Comparison of ENCODE assay signal across 13 cellular contexts in the genomic region with DNA sequence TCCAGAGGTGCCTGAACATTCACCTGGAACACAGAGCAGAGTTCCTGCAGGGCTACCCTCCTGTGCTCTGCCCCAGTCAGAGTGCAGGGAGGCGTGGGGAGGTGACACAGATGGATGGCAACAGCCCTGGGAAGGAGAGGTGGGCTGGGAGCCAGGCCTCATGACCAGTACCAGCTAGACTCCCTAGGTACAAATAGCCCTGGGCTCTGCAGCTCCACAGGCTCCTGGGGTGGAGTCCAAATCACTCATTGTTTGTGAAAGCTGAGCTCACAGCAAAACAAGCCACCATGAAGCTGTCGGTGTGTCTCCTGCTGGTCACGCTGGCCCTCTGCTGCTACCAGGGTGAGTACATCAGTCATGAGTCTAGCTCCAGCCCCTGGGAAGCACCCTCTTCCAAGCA. TPM values are rescaled to one million over a fixed set of nuclear protein-coding genes. Genes with fewer than 3 reads are reported as not detected.
DNase-seq lines count a peak whose midpoint lies in the region; ATAC-seq and TF ChIP-seq lines count a peak whose summit lies in the region.
"Had no signal": no experiment of that assay in that cellular context is flagged by ENCODE, and none has a peak within 500 bp of the region (broad histone marks: within the 10 kb centered on the region; RNA-seq: fewer than 3 reads in every experiment).

Gene SCGB1D2 (plus strand): TSS at position 219 of the 400 bp plus-strand sequence. CDS start 69 bp downstream, at position 288.

- no peak within 1 kb of the TSS for H2BK15ac ChIP-seq in mesenchymal stem cell (ENCODE audit: low read depth, poor library complexity, severe bottlenecking)

- H4K8ac ChIP-seq in mesenchymal stem cell (ENCODE audit: low read length), result no peak within 1 kb of the TSS

- 60% methylated on average over 3 of the region's 3 CpGs for WGBS in mesenchymal stem cell

- TF ChIP-seq POLR2A in breast epithelium (IDR thresholded peaks at IDR 0.05), result no peak

- no peak within 1 kb of the TSS for H3K23ac ChIP-seq in mesenchymal stem cell (ENCODE audit: low read length in 2 of 2)

- H3K4me3 ChIP-seq in breast epithelium (peak within 1 kb of the TSS in 2 of 3 donors; percentile 23 to 35), mesenchymal stem cell (ENCODE audit: insufficient read depth in 1 of 2, low read depth in 1 of 2, low read length in 2 of 2) (no peak within 1 kb of the TSS)
- H3K4me3 ChIP-seq: transverse colon had no signal

- H2AFZ ChIP-seq in mesenchymal stem cell (ENCODE audit: low read depth, low read length), result no peak within 1 kb of the TSS

- H3K36me3 ChIP-seq in breast epithelium (no peaks in the 10 kb centered on the region), mesenchymal stem cell (ENCODE audit: control insufficient read depth in 1 of 2, insufficient read depth in 2 of 2, low read depth in 1 of 2, low read length in 2 of 2) (no peaks in the 10 kb centered on the region)
- H3K36me3 ChIP-seq: transverse colon had no signal

- no peaks in the 10 kb centered on the region for H3K4me1 ChIP-seq in breast epithelium
- H3K4me1 ChIP-seq in mesenchymal stem cell (ENCODE audit: control insufficient read depth, insufficient read depth, low read depth, low read length), result no peaks in the 10 kb centered on the region
- H3K4me1 ChIP-seq: Caco-2, transverse colon had no signal

- ATAC-seq in HG03439 (IDR thresholded peaks at IDR 0.05; ENCODE audit: unreplicated experiment), result no peak
- no peak for ATAC-seq in HG02642 (IDR thresholded peaks at IDR 0.05; ENCODE audit: poor library complexity, unreplicated experiment)

- H2BK5ac ChIP-seq in mesenchymal stem cell (ENCODE audit: low read depth, low read length, poor library complexity, severe bottlenecking), result no peak within 1 kb of the TSS

- DNase-seq in DMS79 treated with DMSO at 0.1 percent for 48 hours (lab: John Stamatoyannopoulos, UW) (peak; percentile 92), NCI-H2029 treated with DMSO at 0.1 percent for 48 hours (lab: John Stamatoyannopoulos, UW) (peak; percentile 78), breast epithelium (ENCODE audit: low spot score in 2 of 2) (peak; percentile 85 to 86), medulla oblongata (ENCODE audit: extremely low spot score) (peak; percentile 34), mesenchymal stem cell (no peak), AG08395 (ENCODE audit: low spot score) (no peak)
- DNase-seq: activated CD4-positive, CD25-positive, alpha-beta regulatory T cell treated with anti-CD3 and anti-CD28 coated beads, Interleukin-2, amount 50 U/mL, for 72 hours; activated gamma-delta T cell; Caco-2; effector CD4-positive, alpha-beta T cell; transverse colon had no signal

- H3K4me2 ChIP-seq in mesenchymal stem cell (ENCODE audit: low read length, poor library complexity, severe bottlenecking), result no peak within 1 kb of the TSS

- intact Hi-C loops in breast epithelium (cut with DNase I; ENCODE audit: low total_unique reads), result no loop called here

- no peak within 1 kb of the TSS for H3K4ac ChIP-seq in mesenchymal stem cell (ENCODE audit: low read depth in 1 of 2, low read length in 2 of 2)

- H3K79me1 ChIP-seq in mesenchymal stem cell (replicated peaks; ENCODE audit: low read length, poor library complexity, severe bottlenecking), result no peaks in the 10 kb centered on the region

- H3K14ac ChIP-seq in mesenchymal stem cell (ENCODE audit: low read length in 2 of 2), result no peak within 1 kb of the TSS

- H3K18ac ChIP-seq in mesenchymal stem cell (ENCODE audit: low read depth in 1 of 2, low read length in 2 of 2), result no peak within 1 kb of the TSS

- H4K91ac ChIP-seq in mesenchymal stem cell (ENCODE audit: low read length), result no peak within 1 kb of the TSS

- no peak within 1 kb of the TSS for H2AK5ac ChIP-seq in mesenchymal stem cell (ENCODE audit: low read length, severe bottlenecking)

- no peak within 1 kb of the TSS for H2BK120ac ChIP-seq in mesenchymal stem cell (ENCODE audit: low read depth, low read length)

- H3K9ac ChIP-seq in mesenchymal stem cell (ENCODE audit: low read length), result no peak within 1 kb of the TSS

- H2BK12ac ChIP-seq in mesenchymal stem cell (ENCODE audit: low read length in 2 of 2), result no peak within 1 kb of the TSS

- H3K27ac ChIP-seq in breast epithelium (peak within 1 kb of the TSS; percentile 21 to 62), mesenchymal stem cell (ENCODE audit: low read length, poor library complexity, severe bottlenecking) (no peak within 1 kb of the TSS)
- H3K27ac ChIP-seq: transverse colon had no signal

- H3K9me3 ChIP-seq in breast epithelium (no peaks in the 10 kb centered on the region), mesenchymal stem cell (ENCODE audit: control insufficient read depth, low read length) (no peaks in the 10 kb centered on the region)
- H3K9me3 ChIP-seq: Caco-2, transverse colon had no signal

- TF ChIP-seq CTCF in breast epithelium (IDR thresholded peaks at IDR 0.05), result no peak

- H3K27me3 ChIP-seq in breast epithelium (no peaks in the 10 kb centered on the region), mesenchymal stem cell (ENCODE audit: control insufficient read depth in 1 of 2, insufficient read depth in 1 of 2, low read length in 2 of 2) (peaks cover 10 to 50% of the 10 kb centered on the region in 2 experiments)

RNA-seq across cellular contexts. Expression of gene SCGB1D2, which starts in this region (rescaled TPM):
- 100 to 1,000 TPM in 2 of 3 donors, not detected in 1; 476 to 485 TPM for total RNA-seq in breast epithelium
- not detected for polyA plus RNA-seq in mesenchymal stem cell (2013, experiment 1 of 2)
- polyA plus RNA-seq in mesenchymal stem cell (2013, experiment 2 of 2), result not detected
- total RNA-seq: Caco-2, transverse colon had no signal

Comparison
In these comparisons a context has a peak if more than half of its experiments do, and no peak if none do; other contexts are left out.
1. DNase-seq: peak in DMS79 treated with DMSO at 0.1 percent for 48 hours (single experiment), NCI-H2029 treated with DMSO at 0.1 percent for 48 hours (single experiment), breast epithelium (2 of 2) and medulla oblongata (single experiment); none in mesenchymal stem cell (single experiment) and AG08395 (single experiment).
2. H3K4me3 ChIP-seq: peak in breast epithelium (2 of 3); none in mesenchymal stem cell (0 of 2).